ENCODE assay signal across 37 cellular contexts in genomic region chr22:30627480-30627879, GRCh38. TPM values are rescaled to one million over a fixed set of nuclear protein-coding genes. Genes with fewer than 3 reads are reported as not detected.
"Had no signal": no experiment of that assay in that cellular context is flagged by ENCODE, and none has a peak within 500 bp of the region (broad histone marks: within the 10 kb centered on the region; RNA-seq: fewer than 3 reads in every experiment).

No MANE protein-coding gene starts in this region.

- H3K4me1 ChIP-seq: ascending aorta, breast epithelium, colonic mucosa, esophagus squamous epithelium had no signal

- H3K27me3 ChIP-seq: ascending aorta, breast epithelium, cardiac muscle cell, colonic mucosa, esophagus squamous epithelium, heart left ventricle had no signal

- H3K27ac Mint-ChIP-seq: activated B cell treated with CpG ODN at 0.5 μM for 24 hours; activated CD4-positive, alpha-beta memory T cell treated with anti-CD3 and anti-CD28 coated beads for 36 hours; activated CD8-positive, alpha-beta memory T cell treated with anti-CD3 and anti-CD28 coated beads, Interleukin-2, amount 10 ng/mL, durations not matched to agents 7 days and 5 days; activated CD8-positive, alpha-beta T cell treated with anti-CD3 and anti-CD28 coated beads, Interleukin-2, amount 10 ng/mL, durations not matched to agents 7 days and 5 days; activated naive CD4-positive, alpha-beta T cell treated with anti-CD3 and anti-CD28 coated beads for 36 hours; activated naive CD8-positive, alpha-beta T cell treated with anti-CD3 and anti-CD28 coated beads for 36 hours; activated naive CD8-positive, alpha-beta T cell treated with anti-CD3 and anti-CD28 coated beads, Interleukin-2, amount 50 U/mL, for 24 hours; activated T-helper 1 cell treated with anti-CD3 and anti-CD28 coated beads, Interleukin-12 subunit alpha, Interleukin-12 subunit beta, Interleukin-2, Interleukin-4 antibody, amounts not matched to agents 30 ng/mL and 10 ng/mL and 1 ng/mL, durations not matched to agents 14 hours and 24 hours and 36 hours; activated T-helper 2 cell treated with anti-CD3 and anti-CD28 coated beads, Interferon-gamma antibody, Interleukin-2, Interleukin-4, amounts not matched to agents 10 μg/mL and 5 μg/mL and 100 μg/mL, durations not matched to agents 14 hours and 24 hours and 36 hours; effector memory CD8-positive, alpha-beta T cell; T-helper 17 cell; T-helper 2 cell treated with Interferon-gamma antibody and Interleukin-4, amounts not matched to agents 5 μg/mL and 100 μg/mL, for 36 hours had no signal

- H3K36me3 ChIP-seq: breast epithelium, cardiac muscle cell, colonic mucosa had no signal

- H3K27ac ChIP-seq: ascending aorta, breast epithelium, cardiac muscle cell, colonic mucosa, epithelial cell of prostate, esophagus squamous epithelium, WERI-Rb-1 had no signal

- H3K36me3 Mint-ChIP-seq: activated CD4-positive, alpha-beta memory T cell treated with anti-CD3 and anti-CD28 coated beads for 36 hours; activated CD8-positive, alpha-beta memory T cell treated with anti-CD3 and anti-CD28 coated beads, Interleukin-2, amount 10 ng/mL, durations not matched to agents 7 days and 5 days; activated naive CD4-positive, alpha-beta T cell treated with anti-CD3 and anti-CD28 coated beads, Interleukin-2, amount 50 U/mL, for 24 hours; activated naive CD8-positive, alpha-beta T cell treated with anti-CD3 and anti-CD28 coated beads for 36 hours had no signal

- H3K4me3 ChIP-seq: ascending aorta, breast epithelium, cardiac muscle cell, colonic mucosa, esophagus squamous epithelium, heart left ventricle had no signal

- H3K9me3 ChIP-seq: ascending aorta, breast epithelium, colonic mucosa, esophagus squamous epithelium, heart left ventricle had no signal

- H3K4me3 Mint-ChIP-seq: activated B cell treated with CpG ODN at 0.5 μM for 24 hours; activated CD4-positive, alpha-beta memory T cell treated with anti-CD3 and anti-CD28 coated beads for 36 hours; activated CD8-positive, alpha-beta memory T cell treated with anti-CD3 and anti-CD28 coated beads, Interleukin-2, amount 10 ng/mL, durations not matched to agents 7 days and 5 days; activated CD8-positive, alpha-beta T cell treated with anti-CD3 and anti-CD28 coated beads, Interleukin-2, amount 10 ng/mL, durations not matched to agents 7 days and 5 days; activated naive CD4-positive, alpha-beta T cell treated with anti-CD3 and anti-CD28 coated beads for 36 hours; activated naive CD4-positive, alpha-beta T cell treated with anti-CD3 and anti-CD28 coated beads, Interleukin-2, amount 50 U/mL, for 24 hours; activated naive CD8-positive, alpha-beta T cell treated with anti-CD3 and anti-CD28 coated beads for 36 hours; activated naive CD8-positive, alpha-beta T cell treated with anti-CD3 and anti-CD28 coated beads, Interleukin-2, amount 50 U/mL, for 24 hours; activated T-helper 1 cell treated with anti-CD3 and anti-CD28 coated beads, Interleukin-12 subunit alpha, Interleukin-12 subunit beta, Interleukin-2, Interleukin-4 antibody, amounts not matched to agents 30 ng/mL and 10 ng/mL and 1 ng/mL, durations not matched to agents 14 hours and 24 hours and 36 hours; brain; effector memory CD8-positive, alpha-beta T cell; T-helper 17 cell; T-helper 2 cell treated with Interferon-gamma antibody and Interleukin-4, amounts not matched to agents 5 μg/mL and 100 μg/mL, for 36 hours had no signal

- FAIRE-seq: frontal cortex had no signal

- H3K9me3 Mint-ChIP-seq: activated B cell treated with CpG ODN at 0.5 μM for 24 hours; activated CD4-positive, alpha-beta memory T cell treated with anti-CD3 and anti-CD28 coated beads for 36 hours; activated naive CD4-positive, alpha-beta T cell treated with anti-CD3 and anti-CD28 coated beads for 36 hours; activated naive CD4-positive, alpha-beta T cell treated with anti-CD3 and anti-CD28 coated beads, Interleukin-2, amount 50 U/mL, for 24 hours; activated naive CD8-positive, alpha-beta T cell treated with anti-CD3 and anti-CD28 coated beads for 36 hours; activated naive CD8-positive, alpha-beta T cell treated with anti-CD3 and anti-CD28 coated beads, Interleukin-2, amount 50 U/mL, for 24 hours; activated T-helper 1 cell treated with anti-CD3 and anti-CD28 coated beads, Interleukin-12 subunit alpha, Interleukin-12 subunit beta, Interleukin-2, Interleukin-4 antibody, amounts not matched to agents 30 ng/mL and 10 ng/mL and 1 ng/mL, durations not matched to agents 14 hours and 24 hours and 36 hours; activated T-helper 2 cell treated with anti-CD3 and anti-CD28 coated beads, Interferon-gamma antibody, Interleukin-2, Interleukin-4, amounts not matched to agents 10 μg/mL and 5 μg/mL and 100 μg/mL, durations not matched to agents 14 hours and 24 hours and 36 hours; effector memory CD8-positive, alpha-beta T cell; T-helper 2 cell treated with Interferon-gamma antibody and Interleukin-4, amounts not matched to agents 5 μg/mL and 100 μg/mL, for 36 hours had no signal

- H3K27me3 Mint-ChIP-seq: activated B cell treated with CpG ODN at 0.5 μM for 24 hours; activated CD4-positive, alpha-beta memory T cell treated with anti-CD3 and anti-CD28 coated beads for 36 hours; activated CD8-positive, alpha-beta memory T cell treated with anti-CD3 and anti-CD28 coated beads, Interleukin-2, amount 10 ng/mL, durations not matched to agents 7 days and 5 days; activated naive CD4-positive, alpha-beta T cell treated with anti-CD3 and anti-CD28 coated beads, Interleukin-2, amount 50 U/mL, for 24 hours; activated naive CD8-positive, alpha-beta T cell treated with anti-CD3 and anti-CD28 coated beads for 36 hours; activated naive CD8-positive, alpha-beta T cell treated with anti-CD3 and anti-CD28 coated beads, Interleukin-2, amount 50 U/mL, for 24 hours; brain; effector memory CD8-positive, alpha-beta T cell; T-helper 17 cell had no signal

- ATAC-seq: activated CD4-positive, CD25-positive, alpha-beta regulatory T cell treated with anti-CD3 and anti-CD28 coated beads, Interleukin-2, amount 50 U/mL, for 24 hours; activated CD8-positive, alpha-beta memory T cell treated with anti-CD3 and anti-CD28 coated beads, Interleukin-2, amount 10 ng/mL, durations not matched to agents 7 days and 5 days; activated CD8-positive, alpha-beta T cell treated with anti-CD3 and anti-CD28 coated beads, Interleukin-2, amount 10 ng/mL, durations not matched to agents 7 days and 5 days; activated naive CD8-positive, alpha-beta T cell treated with anti-CD3 and anti-CD28 coated beads, Interleukin-2, amount 50 U/mL, for 24 hours; effector memory CD8-positive, alpha-beta T cell; T-helper 17 cell had no signal

- H3K4me1 Mint-ChIP-seq: activated B cell treated with CpG ODN at 0.5 μM for 24 hours; activated CD8-positive, alpha-beta memory T cell treated with anti-CD3 and anti-CD28 coated beads, Interleukin-2, amount 10 ng/mL, durations not matched to agents 7 days and 5 days; activated naive CD4-positive, alpha-beta T cell treated with anti-CD3 and anti-CD28 coated beads, Interleukin-2, amount 50 U/mL, for 24 hours; activated naive CD8-positive, alpha-beta T cell treated with anti-CD3 and anti-CD28 coated beads for 36 hours; activated naive CD8-positive, alpha-beta T cell treated with anti-CD3 and anti-CD28 coated beads, Interleukin-2, amount 50 U/mL, for 24 hours; T-helper 17 cell had no signal

- DNase-seq: activated B cell treated with CpG ODN at 0.5 μM for 24 hours; activated CD4-positive, alpha-beta memory T cell treated with anti-CD3 and anti-CD28 coated beads for 36 hours; activated CD4-positive, alpha-beta T cell treated with anti-CD3 and anti-CD28 coated beads for 48 hours; activated CD8-positive, alpha-beta memory T cell treated with anti-CD3 and anti-CD28 coated beads, Interleukin-2, amount 10 ng/mL, durations not matched to agents 7 days and 5 days; activated CD8-positive, alpha-beta memory T cell treated with anti-CD3 and anti-CD28 coated beads, Interleukin-2, amount 50 U/mL, for 4 hours; activated CD8-positive, alpha-beta T cell treated with anti-CD3 and anti-CD28 coated beads, Interleukin-2, amount 10 ng/mL, durations not matched to agents 7 days and 5 days; activated effector memory CD4-positive, alpha-beta T cell treated with anti-CD3 and anti-CD28 coated beads, Interleukin-2, amount 50 U/mL, for 16 hours; activated naive CD4-positive, alpha-beta T cell treated with anti-CD3 and anti-CD28 coated beads for 36 hours; activated naive CD8-positive, alpha-beta T cell treated with anti-CD3 and anti-CD28 coated beads for 36 hours; activated naive CD8-positive, alpha-beta T cell treated with anti-CD3 and anti-CD28 coated beads, Interleukin-2, amount 50 U/mL, for 24 hours; activated T-cell treated with anti-CD3 and anti-CD28 coated beads, Interleukin-2, amount 50 U/mL, for 1 hour; activated T-cell treated with anti-CD3 and anti-CD28 coated beads, Interleukin-2, amount 50 U/mL, for 48 hours; central memory CD4-positive, alpha-beta T cell; cerebellar nuclear complex; colonic mucosa; effector CD4-positive, alpha-beta T cell; effector memory CD8-positive, alpha-beta T cell; esophagus squamous epithelium; foreskin fibroblast; glutamatergic neuron; heart left ventricle; T-helper 1 cell; T-helper 17 cell; T1000; WERI-Rb-1 had no signal

RNA-seq across cellular contexts. Expression of gene TCN2, which starts 20.5 kb away (rescaled TPM):
- total RNA-seq: activated B cell treated with CpG ODN at 0.5 μM for 24 hours had no signal

RNA-seq across cellular contexts. Expression of gene GAL3ST1, which starts 53.0 kb away (rescaled TPM):
- total RNA-seq: activated B cell treated with CpG ODN at 0.5 μM for 24 hours; activated CD4-positive, alpha-beta memory T cell treated with anti-CD3 and anti-CD28 coated beads for 36 hours; activated CD8-positive, alpha-beta memory T cell treated with anti-CD3 and anti-CD28 coated beads for 36 hours; activated CD8-positive, alpha-beta memory T cell treated with anti-CD3 and anti-CD28 coated beads, Interleukin-2, amount 10 ng/mL, durations not matched to agents 7 days and 5 days; activated CD8-positive, alpha-beta T cell treated with anti-CD3 and anti-CD28 coated beads, Interleukin-2, amount 10 ng/mL, durations not matched to agents 7 days and 5 days; activated naive CD8-positive, alpha-beta T cell treated with anti-CD3 and anti-CD28 coated beads for 36 hours; activated T-helper 1 cell treated with anti-CD3 and anti-CD28 coated beads, Interleukin-12 subunit alpha, Interleukin-12 subunit beta, Interleukin-2, Interleukin-4 antibody, amounts not matched to agents 30 ng/mL and 10 ng/mL and 1 ng/mL, durations not matched to agents 14 hours and 24 hours and 36 hours; activated T-helper 2 cell treated with anti-CD3 and anti-CD28 coated beads, Interferon-gamma antibody, Interleukin-2, Interleukin-4, amounts not matched to agents 10 μg/mL and 5 μg/mL and 100 μg/mL, durations not matched to agents 14 hours and 24 hours and 36 hours; ascending aorta; T-helper 17 cell had no signal
